ENCODE assay signal across 8 cellular contexts in the genomic region with DNA sequence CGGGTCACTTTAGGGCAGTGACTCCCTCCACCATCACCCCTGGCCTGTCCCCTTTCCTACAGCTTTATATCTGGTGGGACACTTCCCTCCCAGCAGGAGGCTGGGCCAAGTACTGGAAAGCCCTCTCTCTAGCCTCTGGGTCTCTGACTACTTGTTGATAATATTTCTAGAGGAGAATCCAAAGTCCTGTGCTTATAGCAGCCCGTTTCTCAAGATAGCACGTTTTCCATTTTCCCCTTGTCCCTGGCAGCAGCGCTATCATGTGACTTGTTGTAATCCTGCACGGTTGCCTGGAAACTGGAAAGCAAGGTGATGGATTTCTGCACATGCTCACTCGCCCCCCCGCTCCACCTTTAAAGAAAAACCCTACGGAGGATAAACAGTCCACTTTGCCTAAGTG. TPM values are rescaled to one million over a fixed set of nuclear protein-coding genes. Genes with fewer than 3 reads are reported as not detected.
DNase-seq lines count a peak whose midpoint lies in the region; ATAC-seq and TF ChIP-seq lines count a peak whose summit lies in the region.
"Had no signal": no experiment of that assay in that cellular context is flagged by ENCODE, and none has a peak within 500 bp of the region (broad histone marks: within the 10 kb centered on the region; RNA-seq: fewer than 3 reads in every experiment).

No MANE protein-coding gene starts in this region.

- TF ChIP-seq POLR2A in testis (IDR thresholded peaks at IDR 0.05): no peak

- 30 to 46% methylated on average over 8 of the region's 8 CpGs for WGBS in testis, 2 donors

- no peaks in the 10 kb centered on the region for H3K36me3 Mint-ChIP-seq in WTC11
- H3K36me3 Mint-ChIP-seq in activated naive CD4-positive, alpha-beta T cell treated with anti-CD3 and anti-CD28 coated beads, Interleukin-2, amount 10 ng/mL, durations not matched to agents 7 days and 5 days: no peaks in the 10 kb centered on the region
- H3K36me3 Mint-ChIP-seq: IgD-negative memory B cell had no signal

- intact Hi-C loops in testis (cut with DNase I; ENCODE audit: low total_unique reads): no loop called here

- no peaks in the 10 kb centered on the region for H3K9me3 Mint-ChIP-seq in WTC11
- no peaks in the 10 kb centered on the region for H3K9me3 Mint-ChIP-seq in activated naive CD4-positive, alpha-beta T cell treated with anti-CD3 and anti-CD28 coated beads, Interleukin-2, amount 10 ng/mL, durations not matched to agents 7 days and 5 days

- H3K27me3 ChIP-seq in testis: no peaks in the 10 kb centered on the region

- ATAC-seq in WTC11: no peak

- peaks cover 28% of the 10 kb centered on the region for H3K27me3 Mint-ChIP-seq in WTC11 (ENCODE audit: low read depth)
- peaks cover 35% of the 10 kb centered on the region for H3K27me3 Mint-ChIP-seq in activated naive CD4-positive, alpha-beta T cell treated with anti-CD3 and anti-CD28 coated beads, Interleukin-2, amount 10 ng/mL, durations not matched to agents 7 days and 5 days

- DNase-seq in NCI-H2081 (lab: John Stamatoyannopoulos, UW) (peak; percentile 52 to 71), WTC11 (ENCODE audit: low spot score) (no peak), iris pigment epithelial cell (ENCODE audit: low read depth) (peak; percentile 43), testis (peak; percentile 58), DMS114 treated with DMSO at 0.1 percent for 48 hours (lab: John Stamatoyannopoulos, UW; ENCODE audit: unreplicated experiment) (no peak)
- no peak for DNase-seq in activated naive CD4-positive, alpha-beta T cell treated with anti-CD3 and anti-CD28 coated beads, Interleukin-2, amount 10 ng/mL, durations not matched to agents 7 days and 5 days
- no peak for DNase-seq in activated CD4-positive, CD25-positive, alpha-beta regulatory T cell (lab: John Stamatoyannopoulos, UW)

- CTCF ChIA-PET in WTC11 (lab: Charles Lee): no interaction called here
- CTCF ChIA-PET in activated naive CD4-positive, alpha-beta T cell treated with anti-CD3 and anti-CD28 coated beads, Interleukin-2, amount 10 ng/mL, durations not matched to agents 7 days and 5 days (lab: Charles Lee): no interaction called here

- H3K4me1 ChIP-seq in testis: peaks cover 5% of the 10 kb centered on the region

- H3K4me3 Mint-ChIP-seq in WTC11: no peak overlapping the region
- H3K4me3 Mint-ChIP-seq in activated naive CD4-positive, alpha-beta T cell treated with anti-CD3 and anti-CD28 coated beads, Interleukin-2, amount 10 ng/mL, durations not matched to agents 7 days and 5 days: no peak overlapping the region

- no peak overlapping the region for H3K4me3 ChIP-seq in testis

- H3K9me3 ChIP-seq in testis: no peaks in the 10 kb centered on the region

- H3K4me1 Mint-ChIP-seq in WTC11: peaks cover 43% of the 10 kb centered on the region
- peaks cover 31% of the 10 kb centered on the region for H3K4me1 Mint-ChIP-seq in activated naive CD4-positive, alpha-beta T cell treated with anti-CD3 and anti-CD28 coated beads, Interleukin-2, amount 10 ng/mL, durations not matched to agents 7 days and 5 days

- TF ChIP-seq CTCF in WTC11 (IDR thresholded peaks at IDR 0.05): no peak
- no peak for TF ChIP-seq CTCF in testis (IDR thresholded peaks at IDR 0.05)

- no peaks in the 10 kb centered on the region for H3K36me3 ChIP-seq in testis (ENCODE audit: low read depth, missing control alignments)

- POLR2A ChIA-PET in WTC11 (lab: Charles Lee): no interaction called here

- H3K27ac Mint-ChIP-seq in WTC11: no peak overlapping the region
- H3K27ac Mint-ChIP-seq in activated naive CD4-positive, alpha-beta T cell treated with anti-CD3 and anti-CD28 coated beads, Interleukin-2, amount 10 ng/mL, durations not matched to agents 7 days and 5 days: no peak overlapping the region
- H3K27ac Mint-ChIP-seq: IgD-negative memory B cell had no signal

- H3K27ac ChIP-seq in testis: peak overlapping the region in 1 of 2 donors; percentile 36

TF ChIP-seq in WTC11, 78 proteins besides CTCF, POLR2A, EP300 and RAD21:
- TF ChIP-seq, protein P1, sequence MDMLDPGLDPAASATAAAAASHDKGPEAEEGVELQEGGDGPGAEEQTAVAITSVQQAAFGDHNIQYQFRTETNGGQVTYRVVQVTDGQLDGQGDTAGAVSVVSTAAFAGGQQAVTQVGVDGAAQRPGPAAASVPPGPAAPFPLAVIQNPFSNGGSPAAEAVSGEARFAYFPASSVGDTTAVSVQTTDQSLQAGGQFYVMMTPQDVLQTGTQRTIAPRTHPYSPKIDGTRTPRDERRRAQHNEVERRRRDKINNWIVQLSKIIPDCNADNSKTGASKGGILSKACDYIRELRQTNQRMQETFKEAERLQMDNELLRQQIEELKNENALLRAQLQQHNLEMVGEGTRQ (CRISPR knock-in tag; IDR thresholded peaks at IDR 0.05): peak; percentile 52
- no peak for TF ChIP-seq HMGA2 (CRISPR knock-in tag; IDR thresholded peaks at IDR 0.05)
TF ChIP-seq in WTC11: peak in this region for 1.

RNA-seq across cellular contexts. Expression of a gene that starts 3.3 kb away (rescaled TPM):
- 35.0 to 37.3 TPM (median 37.0 TPM) in 3 replicates for total RNA-seq in WTC11 (2021)
- 10 to 100 TPM; 20.2 to 26.3 TPM for total RNA-seq in testis
- polyA plus RNA-seq in testis (ENCODE audit: insufficient read depth, low read depth, low replicate concordance): 18.1 TPM

Comparison
In these comparisons a context has a peak if more than half of its experiments do, and no peak if none do; other contexts are left out.
1. DNase-seq: peak in NCI-H2081 (2 of 2), iris pigment epithelial cell (single experiment) and testis (single experiment); none in WTC11 (single experiment), DMS114 treated with DMSO at 0.1 percent for 48 hours (single experiment), activated naive CD4-positive, alpha-beta T cell treated with anti-CD3 and anti-CD28 coated beads, Interleukin-2, amount 10 ng/mL, durations not matched to agents 7 days and 5 days (single experiment) and activated CD4-positive, CD25-positive, alpha-beta regulatory T cell (0 of 4).